In the genomic region with DNA sequence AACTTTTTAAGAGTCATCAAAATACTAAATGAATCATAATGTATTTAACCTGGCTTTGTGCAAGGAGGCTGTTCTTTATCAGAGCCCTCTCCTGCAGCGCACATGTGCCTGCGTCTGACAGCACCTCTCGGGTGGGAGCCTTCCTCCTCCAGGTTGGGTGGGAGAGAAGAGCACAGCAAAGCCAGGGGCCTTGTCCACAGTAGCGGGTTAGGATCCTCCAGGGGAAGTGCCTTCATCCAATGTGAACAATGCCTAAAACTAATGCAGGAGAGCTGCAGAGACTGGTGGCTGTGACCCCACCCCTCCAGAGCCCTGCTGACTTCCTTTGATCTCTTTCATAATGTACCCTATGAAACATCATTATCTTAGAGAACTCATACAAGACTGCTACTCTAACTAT, we compare ENCODE assay signal across 20 cellular contexts. TPM values are rescaled to one million over a fixed set of nuclear protein-coding genes. Genes with fewer than 3 reads are reported as not detected.
"Had no signal": no experiment of that assay in that cellular context is flagged by ENCODE, and none has a peak within 500 bp of the region (broad histone marks: within the 10 kb centered on the region; RNA-seq: fewer than 3 reads in every experiment).

No MANE protein-coding gene starts in this region.

- H3K27ac ChIP-seq: adrenal gland had no signal

- H3K4me1 ChIP-seq: adrenal gland had no signal

- H3K27me3 ChIP-seq: adrenal gland had no signal

- H3K9me3 ChIP-seq: adrenal gland had no signal

- H3K9me3 Mint-ChIP-seq: activated CD8-positive, alpha-beta T cell treated with anti-CD3 and anti-CD28 coated beads for 36 hours; activated naive CD8-positive, alpha-beta T cell treated with anti-CD3 and anti-CD28 coated beads, Interleukin-2, amount 10 ng/mL, durations not matched to agents 7 days and 5 days; T-helper 1 cell treated with Interleukin-12 subunit alpha and Interleukin-12 subunit beta and Interleukin-4 antibody, amounts not matched to agents 30 μg/mL and 1 μg/mL, for 36 hours had no signal

- DNase-seq: activated CD4-positive, alpha-beta T cell treated with anti-CD3 and anti-CD28 coated beads for 4 hours; activated CD8-positive, alpha-beta memory T cell treated with anti-CD3 and anti-CD28 coated beads, Interleukin-2, amount 50 U/mL, for 4 hours; activated CD8-positive, alpha-beta T cell treated with anti-CD3 and anti-CD28 coated beads for 36 hours; activated naive CD4-positive, alpha-beta T cell treated with anti-CD3 and anti-CD28 coated beads, Interleukin-2, amount 50 U/mL, for 16 hours; activated naive CD8-positive, alpha-beta T cell treated with anti-CD3 and anti-CD28 coated beads, Interleukin-2, amount 10 ng/mL, durations not matched to agents 7 days and 5 days; activated T-cell treated with anti-CD3 and anti-CD28 coated beads, Interleukin-2, amount 50 U/mL, for 1 hour; anterior cingulate cortex; KG1; MV-4-11; NCI-H1092 treated with DMSO at 0.1 percent for 48 hours; NCI-H1417 treated with DMSO at 0.1 percent for 48 hours; NCI-H1694; NCI-H2029; NCI-H345; NCI-H510A; NCI-H526 treated with DMSO at 0.1 percent for 48 hours had no signal

- H3K4me3 Mint-ChIP-seq: activated CD8-positive, alpha-beta T cell treated with anti-CD3 and anti-CD28 coated beads for 36 hours; activated naive CD8-positive, alpha-beta T cell treated with anti-CD3 and anti-CD28 coated beads, Interleukin-2, amount 10 ng/mL, durations not matched to agents 7 days and 5 days; T-helper 1 cell treated with Interleukin-12 subunit alpha and Interleukin-12 subunit beta and Interleukin-4 antibody, amounts not matched to agents 30 μg/mL and 1 μg/mL, for 36 hours had no signal

- H3K36me3 Mint-ChIP-seq: activated naive CD8-positive, alpha-beta T cell treated with anti-CD3 and anti-CD28 coated beads, Interleukin-2, amount 10 ng/mL, durations not matched to agents 7 days and 5 days had no signal

- H3K36me3 ChIP-seq: adrenal gland had no signal

- H3K27ac Mint-ChIP-seq: activated CD8-positive, alpha-beta T cell treated with anti-CD3 and anti-CD28 coated beads for 36 hours; activated naive CD8-positive, alpha-beta T cell treated with anti-CD3 and anti-CD28 coated beads, Interleukin-2, amount 10 ng/mL, durations not matched to agents 7 days and 5 days; T-helper 1 cell treated with Interleukin-12 subunit alpha and Interleukin-12 subunit beta and Interleukin-4 antibody, amounts not matched to agents 30 μg/mL and 1 μg/mL, for 36 hours had no signal

- H3K4me3 ChIP-seq: adrenal gland had no signal

- H3K4me1 Mint-ChIP-seq: activated naive CD8-positive, alpha-beta T cell treated with anti-CD3 and anti-CD28 coated beads, Interleukin-2, amount 10 ng/mL, durations not matched to agents 7 days and 5 days had no signal

RNA-seq across cellular contexts. Expression of a gene that starts 10.2 kb away (rescaled TPM):
- total RNA-seq: activated CD8-positive, alpha-beta T cell treated with anti-CD3 and anti-CD28 coated beads for 36 hours; activated naive CD8-positive, alpha-beta T cell treated with anti-CD3 and anti-CD28 coated beads, Interleukin-2, amount 10 ng/mL, durations not matched to agents 7 days and 5 days; MCF 10A; OCI-LY7 had no signal
